Comparison of ENCODE assay signal across 8 cellular contexts in genomic region chr11:12248330-12248729, GRCh38.
DNase-seq lines count a peak whose midpoint lies in the region; ATAC-seq and TF ChIP-seq lines count a peak whose summit lies in the region.

No MANE protein-coding gene starts in this region.

- H3K4me3 ChIP-seq in esophagus muscularis mucosa = no peak overlapping the region

- H3K36me3 ChIP-seq in esophagus muscularis mucosa = peaks cover 0 to 47% (median 24%) of the 10 kb centered on the region in 4 donors

- DNase-seq in DMS153 treated with DMSO at 0.1 percent for 48 hours (lab: John Stamatoyannopoulos, UW; ENCODE audit: unreplicated experiment) = peak; percentile 97
- DNase-seq in NCI-H510A (lab: John Stamatoyannopoulos, UW) = peak; percentile 89
- DNase-seq in esophagus muscularis mucosa (ENCODE audit: extremely low spot score) = no peak
- DNase-seq in nucleus accumbens (lab: John Stamatoyannopoulos, UW) = peak in 48 of 56 donors; percentile 6 to 85 (median 55)
- no peak for DNase-seq in AG08395 (ENCODE audit: low spot score)

- H3K27ac ChIP-seq in esophagus muscularis mucosa (replicated peaks in 1 of 4) = peak overlapping the region; percentile 65 to 88 (median 78)

- H3K27me3 ChIP-seq in esophagus muscularis mucosa = no peaks in the 10 kb centered on the region

- no peak for TF ChIP-seq EP300 in esophagus muscularis mucosa (IDR thresholded peaks at IDR 0.05)

- H3K9me3 ChIP-seq in esophagus muscularis mucosa = no peaks in the 10 kb centered on the region

- ATAC-seq in HG03442 (IDR thresholded peaks at IDR 0.05; ENCODE audit: unreplicated experiment) (no peak), HG03280 (IDR thresholded peaks at IDR 0.05; ENCODE audit: unreplicated experiment) (no peak), HG03354 (IDR thresholded peaks at IDR 0.05; ENCODE audit: poor library complexity, severe bottlenecking, unreplicated experiment) (no peak)

- no peak for TF ChIP-seq CTCF in esophagus muscularis mucosa (IDR thresholded peaks at IDR 0.05)

- intact Hi-C loops in esophagus muscularis mucosa (cut with DNase I) = no loop called here

- no peak for TF ChIP-seq POLR2A in esophagus muscularis mucosa (IDR thresholded peaks at IDR 0.05; ENCODE audit: low read depth)

- 26% methylated on average over 5 of the region's 5 CpGs for WGBS in esophagus muscularis mucosa

- H3K4me1 ChIP-seq in esophagus muscularis mucosa = peaks cover 33 to 73% (median 68%) of the 10 kb centered on the region in 4 donors

Comparison
In these comparisons a context has a peak if more than half of its experiments do, and no peak if none do; other contexts are left out.
1. DNase-seq: peak in DMS153 treated with DMSO at 0.1 percent for 48 hours (single experiment), NCI-H510A (single experiment) and nucleus accumbens (48 of 56); none in esophagus muscularis mucosa (single experiment) and AG08395 (single experiment).